In genomic region chr18:23021625-23022024, GRCh38 we compare ENCODE assay signal across 26 cellular contexts.
"Had no signal": no experiment of that assay in that cellular context is flagged by ENCODE, and none has a peak within 500 bp of the region (broad histone marks: within the 10 kb centered on the region; RNA-seq: fewer than 3 reads in every experiment).

No MANE protein-coding gene starts in this region.

- H3K27me3 Mint-ChIP-seq: activated CD4-positive, alpha-beta memory T cell treated with anti-CD3 and anti-CD28 coated beads, Interleukin-2, amount 10 ng/mL, durations not matched to agents 7 days and 5 days; activated T-cell treated with anti-CD3 and anti-CD28 coated beads, Interleukin-2, amount 50 U/mL, for 24 hours; stimulated activated naive CD8-positive, alpha-beta T cell treated with anti-CD3 and anti-CD28 coated beads, Interleukin-15, amount 100 ng/mL, for 72 hours had no signal

- H3K9me3 ChIP-seq: ascending aorta, suprapubic skin, tibial nerve had no signal

- H3K4me3 Mint-ChIP-seq: mesothelial cell of epicardium; nephron progenitor cell; stimulated activated naive CD8-positive, alpha-beta T cell treated with anti-CD3 and anti-CD28 coated beads, Interleukin-15, amount 100 ng/mL, for 72 hours had no signal

- H3K27me3 ChIP-seq: ascending aorta, brain microvascular endothelial cell, hepatocyte, suprapubic skin, tibial nerve had no signal

- DNase-seq: activated CD4-positive, alpha-beta memory T cell treated with anti-CD3 and anti-CD28 coated beads, Interleukin-2, amount 10 ng/mL, durations not matched to agents 7 days and 5 days; activated CD4-positive, alpha-beta T cell treated with anti-CD3 and anti-CD28 coated beads for 4 hours; activated CD4-positive, CD25-positive, alpha-beta regulatory T cell; activated CD8-positive, alpha-beta memory T cell treated with anti-CD3 and anti-CD28 coated beads, Interleukin-2, amount 50 U/mL, for 4 hours; activated naive CD4-positive, alpha-beta T cell; activated T-cell treated with anti-CD3 and anti-CD28 coated beads, Interleukin-2, amount 50 U/mL, for 24 hours; brain microvascular endothelial cell; central memory CD4-positive, alpha-beta T cell; effector memory CD4-positive, alpha-beta T cell; foreskin melanocyte; left ventricle myocardium superior; mammary epithelial cell; nephron progenitor cell; right cardiac atrium; stimulated activated CD4-positive, alpha-beta T cell treated with anti-CD3 and anti-CD28 coated beads, Interleukin-12 subunit alpha, Interleukin-12 subunit beta, amount 100 ng/mL, for 4 hours; stimulated activated CD4-positive, alpha-beta T cell treated with anti-CD3 and anti-CD28 coated beads, Interleukin-4, amount 100 ng/mL, for 4 hours; stimulated activated naive CD8-positive, alpha-beta T cell treated with anti-CD3 and anti-CD28 coated beads, Interleukin-15, amount 100 ng/mL, for 72 hours; T1000 had no signal

- H3K36me3 ChIP-seq: brain microvascular endothelial cell had no signal

- H3K4me1 Mint-ChIP-seq: nephron progenitor cell had no signal

- FAIRE-seq: endothelial cell of umbilical vein had no signal

- H3K4me1 ChIP-seq: ascending aorta, parathyroid adenoma, suprapubic skin had no signal

- H3K9me3 Mint-ChIP-seq: activated CD4-positive, alpha-beta memory T cell treated with anti-CD3 and anti-CD28 coated beads, Interleukin-2, amount 10 ng/mL, durations not matched to agents 7 days and 5 days; activated T-cell treated with anti-CD3 and anti-CD28 coated beads, Interleukin-2, amount 50 U/mL, for 24 hours; activated T-helper 2 cell treated with anti-CD3 and anti-CD28 coated beads, Interferon-gamma antibody, Interleukin-2, Interleukin-4, amounts not matched to agents 10 μg/mL and 5 μg/mL and 100 μg/mL, durations not matched to agents 14 hours and 24 hours and 36 hours; mesothelial cell of epicardium; nephron progenitor cell; stimulated activated naive CD8-positive, alpha-beta T cell treated with anti-CD3 and anti-CD28 coated beads, Interleukin-15, amount 100 ng/mL, for 72 hours had no signal

- H3K27ac ChIP-seq: ascending aorta, brain microvascular endothelial cell, hepatocyte, parathyroid adenoma, suprapubic skin, tibial nerve had no signal

- H3K9ac ChIP-seq: parathyroid adenoma had no signal

- H3K4me3 ChIP-seq: ascending aorta, hepatocyte, suprapubic skin, tibial nerve had no signal
